Comparison of ENCODE assay signal across 18 cellular contexts in genomic region chr2:45790157-45790723, GRCh38.
"Had no signal": no experiment of that assay in that cellular context is flagged by ENCODE, and none has a peak within 500 bp of the region (broad histone marks: within the 10 kb centered on the region; RNA-seq: fewer than 3 reads in every experiment).

No MANE protein-coding gene starts in this region.

- H3K4me3 ChIP-seq: testis had no signal

- DNase-seq: activated B cell treated with CpG ODN at 0.5 μM for 24 hours; activated CD4-positive, alpha-beta T cell treated with anti-CD3 and anti-CD28 coated beads, Interleukin-2, amount 10 ng/mL, durations not matched to agents 24 days and 14 days; activated naive CD4-positive, alpha-beta T cell; activated naive CD8-positive, alpha-beta T cell treated with anti-CD3 and anti-CD28 coated beads, Interleukin-2, amount 10 ng/mL, durations not matched to agents 7 days and 5 days; anterior cingulate cortex; brain microvascular endothelial cell; glutamatergic neuron; kidney glomerular epithelial cell; mesenchymal stem cell; natural killer cell; nucleus accumbens; stimulated activated CD4-positive, alpha-beta T cell treated with anti-CD3 and anti-CD28 coated beads, Interleukin-1b, Interleukin-23, amount 100 ng/mL, for 48 hours; stimulated activated naive CD8-positive, alpha-beta T cell treated with anti-CD3 and anti-CD28 coated beads, Interleukin-15, amount 100 ng/mL, for 72 hours; SW 1271; testis had no signal

- H3K36me3 Mint-ChIP-seq: activated naive CD8-positive, alpha-beta T cell treated with anti-CD3 and anti-CD28 coated beads, Interleukin-2, amount 10 ng/mL, durations not matched to agents 7 days and 5 days; natural killer cell had no signal

- H3K27me3 ChIP-seq: brain microvascular endothelial cell, testis had no signal

- H3K27ac ChIP-seq: brain microvascular endothelial cell had no signal

- H3K27ac Mint-ChIP-seq: activated CD4-positive, alpha-beta T cell treated with anti-CD3 and anti-CD28 coated beads, Interleukin-2, amount 10 ng/mL, durations not matched to agents 24 days and 14 days; activated naive CD8-positive, alpha-beta T cell treated with anti-CD3 and anti-CD28 coated beads, Interleukin-2, amount 10 ng/mL, durations not matched to agents 7 days and 5 days; activated T-helper 1 cell treated with anti-CD3 and anti-CD28 coated beads, Interleukin-12 subunit alpha, Interleukin-12 subunit beta, Interleukin-2, Interleukin-4 antibody, amounts not matched to agents 30 ng/mL and 10 ng/mL and 1 ng/mL, durations not matched to agents 14 hours and 24 hours and 36 hours; natural killer cell; stimulated activated naive CD8-positive, alpha-beta T cell treated with anti-CD3 and anti-CD28 coated beads, Interleukin-15, amount 100 ng/mL, for 72 hours; T-helper 2 cell treated with Interferon-gamma antibody and Interleukin-4, amounts not matched to agents 5 μg/mL and 100 μg/mL, for 36 hours had no signal

- H3K36me3 ChIP-seq: brain microvascular endothelial cell had no signal

- ATAC-seq: natural killer cell; stimulated activated naive CD8-positive, alpha-beta T cell treated with anti-CD3 and anti-CD28 coated beads, Interleukin-15, amount 100 ng/mL, for 72 hours had no signal

- H3K4me1 Mint-ChIP-seq: activated naive CD8-positive, alpha-beta T cell treated with anti-CD3 and anti-CD28 coated beads, Interleukin-2, amount 10 ng/mL, durations not matched to agents 7 days and 5 days had no signal

- H3K27me3 Mint-ChIP-seq: activated B cell treated with CpG ODN at 0.5 μM for 24 hours; activated CD4-positive, alpha-beta T cell treated with anti-CD3 and anti-CD28 coated beads, Interleukin-2, amount 10 ng/mL, durations not matched to agents 24 days and 14 days; activated naive CD8-positive, alpha-beta T cell treated with anti-CD3 and anti-CD28 coated beads, Interleukin-2, amount 10 ng/mL, durations not matched to agents 7 days and 5 days; stimulated activated naive CD8-positive, alpha-beta T cell treated with anti-CD3 and anti-CD28 coated beads, Interleukin-15, amount 100 ng/mL, for 72 hours had no signal

- H3K9me3 ChIP-seq: testis had no signal

- H3K4me3 Mint-ChIP-seq: activated CD4-positive, alpha-beta T cell treated with anti-CD3 and anti-CD28 coated beads, Interleukin-2, amount 10 ng/mL, durations not matched to agents 24 days and 14 days; activated naive CD8-positive, alpha-beta T cell treated with anti-CD3 and anti-CD28 coated beads, Interleukin-2, amount 10 ng/mL, durations not matched to agents 7 days and 5 days; activated T-helper 1 cell treated with anti-CD3 and anti-CD28 coated beads, Interleukin-12 subunit alpha, Interleukin-12 subunit beta, Interleukin-2, Interleukin-4 antibody, amounts not matched to agents 30 ng/mL and 10 ng/mL and 1 ng/mL, durations not matched to agents 14 hours and 24 hours and 36 hours; dendritic cell treated with granulocyte-macrophage colony-stimulating factor and Interleukin-4, amounts not matched to agents 40 ng/mL and 50 ng/mL, for 4 days; natural killer cell; stimulated activated naive CD8-positive, alpha-beta T cell treated with anti-CD3 and anti-CD28 coated beads, Interleukin-15, amount 100 ng/mL, for 72 hours; T-helper 2 cell treated with Interferon-gamma antibody and Interleukin-4, amounts not matched to agents 5 μg/mL and 100 μg/mL, for 36 hours had no signal

- H3K9me3 Mint-ChIP-seq: activated B cell treated with CpG ODN at 0.5 μM for 24 hours; activated CD4-positive, alpha-beta T cell treated with anti-CD3 and anti-CD28 coated beads, Interleukin-2, amount 10 ng/mL, durations not matched to agents 24 days and 14 days; activated naive CD8-positive, alpha-beta T cell treated with anti-CD3 and anti-CD28 coated beads, Interleukin-2, amount 10 ng/mL, durations not matched to agents 7 days and 5 days; activated T-helper 1 cell treated with anti-CD3 and anti-CD28 coated beads, Interleukin-12 subunit alpha, Interleukin-12 subunit beta, Interleukin-2, Interleukin-4 antibody, amounts not matched to agents 30 ng/mL and 10 ng/mL and 1 ng/mL, durations not matched to agents 14 hours and 24 hours and 36 hours; dendritic cell treated with granulocyte-macrophage colony-stimulating factor and Interleukin-4, amounts not matched to agents 40 ng/mL and 50 ng/mL, for 4 days; natural killer cell; stimulated activated naive CD8-positive, alpha-beta T cell treated with anti-CD3 and anti-CD28 coated beads, Interleukin-15, amount 100 ng/mL, for 72 hours; T-helper 2 cell treated with Interferon-gamma antibody and Interleukin-4, amounts not matched to agents 5 μg/mL and 100 μg/mL, for 36 hours had no signal
